8 cellular contexts compared by ENCODE assay signal in the genomic region with DNA sequence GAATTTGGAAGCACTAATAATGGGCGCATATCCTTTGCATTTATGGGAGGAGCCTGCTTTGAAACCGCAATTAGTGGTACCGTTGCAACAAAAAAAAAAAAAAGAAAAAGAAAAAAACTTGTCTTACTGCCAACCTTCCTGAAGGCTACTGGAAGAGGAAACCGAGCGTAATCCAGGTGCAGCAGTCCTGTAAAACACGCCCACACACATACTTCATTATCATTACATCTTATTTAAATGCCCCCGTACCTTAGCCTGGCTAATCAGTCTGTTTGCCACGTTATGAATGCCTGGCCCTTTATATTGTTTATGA. TPM values are rescaled to one million over a fixed set of nuclear protein-coding genes. Genes with fewer than 3 reads are reported as not detected.
DNase-seq lines count a peak whose midpoint lies in the region; ATAC-seq and TF ChIP-seq lines count a peak whose summit lies in the region.

No MANE protein-coding gene starts in this region.

- POLR2A ChIA-PET in activated CD8-positive, alpha-beta T cell treated with anti-CD3 and anti-CD28 coated beads, Interleukin-2, amount 10 ng/mL, durations not matched to agents 7 days and 5 days (lab: Charles Lee): interaction anchor here (0.6 to 1.3 kb wide), 2 partner anchors 27 to 60 kb away, joined by 3 to 5 read pairs; no protein-coding TSS in a partner anchor

- H3K27ac ChIP-seq in cardiac muscle cell (peak overlapping the region; percentile 21), iPS-20b (ENCODE audit: low read length) (peak overlapping the region; percentile 81), stomach (peak overlapping the region in 4 of 5 donors; percentile 86 to 92 (median 90))

- H3K36me3 ChIP-seq in cardiac muscle cell (peaks cover 8% of the 10 kb centered on the region), iPS-20b (ENCODE audit: insufficient read depth, low read depth, low read length) (peaks cover 39% of the 10 kb centered on the region), stomach (peaks cover 0 to 7% (median 2%) of the 10 kb centered on the region in 4 donors)

- DNase-seq in cardiac muscle cell (ENCODE audit: low read depth in 1 of 2, low spot score in 1 of 2) (peak in 1 of 2 donors; percentile 29), Right ventricle myocardium superior (no peak), NCI-H128 (lab: John Stamatoyannopoulos, UW; ENCODE audit: unreplicated experiment) (peak; percentile 47), stomach (no peak), middle frontal gyrus (ENCODE audit: extremely low spot score, low spot score) (no peak), KG1 (lab: John Stamatoyannopoulos, UW) (no peak)
- DNase-seq in activated CD8-positive, alpha-beta T cell treated with anti-CD3 and anti-CD28 coated beads, Interleukin-2, amount 10 ng/mL, durations not matched to agents 7 days and 5 days: no peak

- peak overlapping the region; percentile 55 for H3K4me3 ChIP-seq in cardiac muscle cell
- H3K4me3 ChIP-seq in iPS-20b (ENCODE audit: low read length): peak overlapping the region; percentile 80
- peak overlapping the region; percentile 78 to 99 (median 92) for H3K4me3 ChIP-seq in stomach

- no peak for ATAC-seq in Right ventricle myocardium superior (ENCODE audit: poor library complexity)
- ATAC-seq in activated CD8-positive, alpha-beta T cell treated with anti-CD3 and anti-CD28 coated beads, Interleukin-2, amount 10 ng/mL, durations not matched to agents 7 days and 5 days: no peak

- TF ChIP-seq CTCF in cardiac muscle cell (IDR thresholded peaks at IDR 0.05; ENCODE audit: low read depth, low read length) (no peak), stomach (IDR thresholded peaks at IDR 0.05) (no peak)

- peak overlapping the region; percentile 91 for H3K4me3 Mint-ChIP-seq in activated CD8-positive, alpha-beta T cell treated with anti-CD3 and anti-CD28 coated beads, Interleukin-2, amount 10 ng/mL, durations not matched to agents 7 days and 5 days

- H3K9me3 ChIP-seq in cardiac muscle cell (ENCODE audit: low read depth) (no peaks in the 10 kb centered on the region), iPS-20b (ENCODE audit: insufficient read depth, low read depth, low read length) (no peaks in the 10 kb centered on the region), stomach (no peaks in the 10 kb centered on the region)

- H3K27me3 Mint-ChIP-seq in activated CD8-positive, alpha-beta T cell treated with anti-CD3 and anti-CD28 coated beads, Interleukin-2, amount 10 ng/mL, durations not matched to agents 7 days and 5 days (ENCODE audit: low read depth): peaks cover 5% of the 10 kb centered on the region

- peaks cover 48% of the 10 kb centered on the region for H3K4me1 Mint-ChIP-seq in activated CD8-positive, alpha-beta T cell treated with anti-CD3 and anti-CD28 coated beads, Interleukin-2, amount 10 ng/mL, durations not matched to agents 7 days and 5 days (ENCODE audit: low read depth)

- H3K27me3 ChIP-seq in cardiac muscle cell (no peaks in the 10 kb centered on the region), iPS-20b (ENCODE audit: insufficient read depth, low read length) (no peaks in the 10 kb centered on the region), stomach (no peaks in the 10 kb centered on the region)

- CTCF ChIA-PET in activated CD8-positive, alpha-beta T cell treated with anti-CD3 and anti-CD28 coated beads, Interleukin-2, amount 10 ng/mL, durations not matched to agents 7 days and 5 days (lab: Charles Lee): interaction anchor here (0.6 to 1.5 kb wide), 3 partner anchors 10 to 78 kb away, joined by 3 to 6 read pairs (median 4); no protein-coding TSS in a partner anchor

- H3K9me3 Mint-ChIP-seq in activated CD8-positive, alpha-beta T cell treated with anti-CD3 and anti-CD28 coated beads, Interleukin-2, amount 10 ng/mL, durations not matched to agents 7 days and 5 days (ENCODE audit: insufficient read depth): no peaks in the 10 kb centered on the region

- H3K27ac Mint-ChIP-seq in activated CD8-positive, alpha-beta T cell treated with anti-CD3 and anti-CD28 coated beads, Interleukin-2, amount 10 ng/mL, durations not matched to agents 7 days and 5 days: peak overlapping the region; percentile 93

- 4 to 10% (median 6%) methylated on average over 8 of the region's 8 CpGs for WGBS in stomach, 5 donors

- peak overlapping the region; percentile 80; the same call in 1 of the 2 replicates for H3K9ac ChIP-seq in iPS-20b (ENCODE audit: low read depth, low read length)

- no peak for TF ChIP-seq EP300 in stomach (IDR thresholded peaks at IDR 0.05)

- H3K36me3 Mint-ChIP-seq in activated CD8-positive, alpha-beta T cell treated with anti-CD3 and anti-CD28 coated beads, Interleukin-2, amount 10 ng/mL, durations not matched to agents 7 days and 5 days (ENCODE audit: low read depth): peaks cover 38% of the 10 kb centered on the region

- intact Hi-C loops in Right ventricle myocardium superior (cut with DNase I) (no loop called here), stomach (cut with DNase I; ENCODE audit: low total_unique reads) (no loop called here)

- peaks cover 41% of the 10 kb centered on the region for H3K4me1 ChIP-seq in cardiac muscle cell (ENCODE audit: low read depth)
- peaks cover 36% of the 10 kb centered on the region for H3K4me1 ChIP-seq in iPS-20b (ENCODE audit: insufficient read depth, low read length)
- H3K4me1 ChIP-seq in stomach: peaks cover 12 to 51% (median 43%) of the 10 kb centered on the region in 4 donors

- TF ChIP-seq POLR2A in stomach (IDR thresholded peaks at IDR 0.05): no peak

RNA-seq across cellular contexts. Expression of gene ZNF281, which starts 0.7 kb away (rescaled TPM):
- 17.0 and 20.4 TPM in 2 replicates for total RNA-seq in cardiac muscle cell
- polyA plus RNA-seq in cardiac muscle cell: 19.8 and 34.9 TPM in 2 replicates
- 7.3 TPM for total RNA-seq in Right ventricle myocardium superior
- total RNA-seq in activated CD8-positive, alpha-beta T cell treated with anti-CD3 and anti-CD28 coated beads, Interleukin-2, amount 10 ng/mL, durations not matched to agents 7 days and 5 days: 10 to 100 TPM; 13.5 to 14.3 TPM
- 10 to 100 TPM in 4 of 5 donors, 1 to 10 TPM in 1; 1.7 to 24.5 (median 18.7) TPM for total RNA-seq in stomach
- polyA plus RNA-seq in stomach: 1 to 10 TPM; 1.7 to 2.9 (median 2.3) TPM

Comparison
In these comparisons a context has a peak if more than half of its experiments do, and no peak if none do; other contexts are left out.
1. H3K27ac ChIP-seq: peak in every context shown above with its lines; median percentile 90 in stomach; 81 in iPS-20b; 21 in cardiac muscle cell.